Comparison of ENCODE assay signal across 41 cellular contexts in genomic region chr20:9817654-9818053, GRCh38. TPM values are rescaled to one million over a fixed set of nuclear protein-coding genes. Genes with fewer than 3 reads are reported as not detected.
"Had no signal": no experiment of that assay in that cellular context is flagged by ENCODE, and none has a peak within 500 bp of the region (broad histone marks: within the 10 kb centered on the region; RNA-seq: fewer than 3 reads in every experiment).

No MANE protein-coding gene starts in this region.

- FAIRE-seq: astrocyte, bronchial epithelial cell, colon had no signal

- H3K36me3 ChIP-seq: adrenal gland, ascending aorta, brain microvascular endothelial cell, breast epithelium, cardiac muscle cell had no signal

- H3K4me3 Mint-ChIP-seq: activated naive CD4-positive, alpha-beta T cell treated with anti-CD3 and anti-CD28 coated beads for 36 hours; activated naive CD4-positive, alpha-beta T cell treated with anti-CD3 and anti-CD28 coated beads, Interleukin-2, amount 10 ng/mL, durations not matched to agents 7 days and 5 days; activated naive CD4-positive, alpha-beta T cell treated with anti-CD3 and anti-CD28 coated beads, Interleukin-2, amount 50 U/mL, for 24 hours; activated naive CD8-positive, alpha-beta T cell; activated naive CD8-positive, alpha-beta T cell treated with anti-CD3 and anti-CD28 coated beads for 36 hours; activated naive CD8-positive, alpha-beta T cell treated with anti-CD3 and anti-CD28 coated beads, Interleukin-2, amount 10 ng/mL, durations not matched to agents 7 days and 5 days; activated naive CD8-positive, alpha-beta T cell treated with anti-CD3 and anti-CD28 coated beads, Interleukin-2, amount 50 U/mL, for 24 hours; activated T-cell treated with anti-CD3 and anti-CD28 coated beads, Interleukin-2, amount 50 U/mL, for 24 hours; activated T-cell treated with anti-CD3 and anti-CD28 coated beads, Interleukin-2, amount 50 U/mL, for 4 hours; activated T-cell treated with anti-CD3 and anti-CD28 coated beads, Interleukin-2, amount 50 U/mL, for 72 hours; activated T-helper 1 cell treated with anti-CD3 and anti-CD28 coated beads, Interleukin-12 subunit alpha, Interleukin-12 subunit beta, Interleukin-2, Interleukin-4 antibody, amounts not matched to agents 30 ng/mL and 10 ng/mL and 1 ng/mL, durations not matched to agents 14 hours and 24 hours and 36 hours; activated T-helper 17 cell treated with anti-CD3 and anti-CD28 coated beads, Interleukin-2, amount 50 U/mL, for 72 hours; brain; central memory CD8-positive, alpha-beta T cell had no signal

- H3K36me3 Mint-ChIP-seq: activated naive CD4-positive, alpha-beta T cell treated with anti-CD3 and anti-CD28 coated beads, Interleukin-2, amount 10 ng/mL, durations not matched to agents 7 days and 5 days; activated naive CD4-positive, alpha-beta T cell treated with anti-CD3 and anti-CD28 coated beads, Interleukin-2, amount 50 U/mL, for 24 hours; activated naive CD4-positive, alpha-beta T cell treated with anti-CD3 and anti-CD28 coated beads, Interleukin-2, amount 50 U/mL, for 72 hours; activated naive CD8-positive, alpha-beta T cell; activated naive CD8-positive, alpha-beta T cell treated with anti-CD3 and anti-CD28 coated beads for 36 hours; activated naive CD8-positive, alpha-beta T cell treated with anti-CD3 and anti-CD28 coated beads, Interleukin-2, amount 10 ng/mL, durations not matched to agents 7 days and 5 days had no signal

- H3K27ac ChIP-seq: adrenal gland, ascending aorta, brain microvascular endothelial cell, breast epithelium, cardiac muscle cell had no signal

- H3K27me3 Mint-ChIP-seq: activated naive CD4-positive, alpha-beta T cell treated with anti-CD3 and anti-CD28 coated beads, Interleukin-2, amount 10 ng/mL, durations not matched to agents 7 days and 5 days; activated naive CD4-positive, alpha-beta T cell treated with anti-CD3 and anti-CD28 coated beads, Interleukin-2, amount 50 U/mL, for 24 hours; activated naive CD8-positive, alpha-beta T cell; activated naive CD8-positive, alpha-beta T cell treated with anti-CD3 and anti-CD28 coated beads for 36 hours; activated naive CD8-positive, alpha-beta T cell treated with anti-CD3 and anti-CD28 coated beads, Interleukin-2, amount 10 ng/mL, durations not matched to agents 7 days and 5 days; activated naive CD8-positive, alpha-beta T cell treated with anti-CD3 and anti-CD28 coated beads, Interleukin-2, amount 50 U/mL, for 24 hours; activated T-cell treated with anti-CD3 and anti-CD28 coated beads, Interleukin-2, amount 50 U/mL, for 24 hours; activated T-helper 17 cell treated with anti-CD3 and anti-CD28 coated beads, Interleukin-2, amount 50 U/mL, for 72 hours; brain; central memory CD8-positive, alpha-beta T cell had no signal

- H3K27me3 ChIP-seq: adrenal gland, ascending aorta, brain microvascular endothelial cell, breast epithelium, cardiac muscle cell had no signal

- H3K4me1 Mint-ChIP-seq: activated naive CD4-positive, alpha-beta T cell treated with anti-CD3 and anti-CD28 coated beads, Interleukin-2, amount 10 ng/mL, durations not matched to agents 7 days and 5 days; activated naive CD4-positive, alpha-beta T cell treated with anti-CD3 and anti-CD28 coated beads, Interleukin-2, amount 50 U/mL, for 24 hours; activated naive CD8-positive, alpha-beta T cell treated with anti-CD3 and anti-CD28 coated beads for 36 hours; activated naive CD8-positive, alpha-beta T cell treated with anti-CD3 and anti-CD28 coated beads, Interleukin-2, amount 10 ng/mL, durations not matched to agents 7 days and 5 days; activated naive CD8-positive, alpha-beta T cell treated with anti-CD3 and anti-CD28 coated beads, Interleukin-2, amount 50 U/mL, for 24 hours; activated T-helper 17 cell treated with anti-CD3 and anti-CD28 coated beads, Interleukin-2, amount 50 U/mL, for 72 hours; brain; central memory CD8-positive, alpha-beta T cell had no signal

- H3K9me3 ChIP-seq: adrenal gland, ascending aorta, breast epithelium had no signal

- DNase-seq: activated effector memory CD4-positive, alpha-beta T cell treated with anti-CD3 and anti-CD28 coated beads, Interleukin-2, amount 50 U/mL, for 16 hours; activated effector memory CD4-positive, alpha-beta T cell treated with Interleukin-2 at 50 U/mL for 16 hours; activated gamma-delta T cell; activated gamma-delta T cell treated with Interleukin-2 at 50 U/mL for 16 hours; activated naive CD4-positive, alpha-beta T cell; activated naive CD4-positive, alpha-beta T cell treated with anti-CD3 and anti-CD28 coated beads for 36 hours; activated naive CD4-positive, alpha-beta T cell treated with anti-CD3 and anti-CD28 coated beads, Interleukin-2, amount 10 ng/mL, durations not matched to agents 7 days and 5 days; activated naive CD4-positive, alpha-beta T cell treated with anti-CD3 and anti-CD28 coated beads, Interleukin-2, amount 50 U/mL, for 16 hours; activated naive CD4-positive, alpha-beta T cell treated with Interleukin-2 at 50 U/mL for 16 hours; activated naive CD8-positive, alpha-beta T cell treated with anti-CD3 and anti-CD28 coated beads for 36 hours; activated naive CD8-positive, alpha-beta T cell treated with anti-CD3 and anti-CD28 coated beads, Interleukin-2, amount 10 ng/mL, durations not matched to agents 7 days and 5 days; activated naive CD8-positive, alpha-beta T cell treated with anti-CD3 and anti-CD28 coated beads, Interleukin-2, amount 50 U/mL, for 24 hours; activated T-cell treated with anti-CD3 and anti-CD28 coated beads, Interleukin-2, amount 50 U/mL, for 24 hours; activated T-cell treated with anti-CD3 and anti-CD28 coated beads, Interleukin-2, amount 50 U/mL, for 4 hours; activated T-cell treated with anti-CD3 and anti-CD28 coated beads, Interleukin-2, amount 50 U/mL, for 48 hours; activated T-cell treated with anti-CD3 and anti-CD28 coated beads, Interleukin-2, amount 50 U/mL, for 72 hours; amniotic stem cell; amygdala; anterior cingulate cortex; aorta; brain microvascular endothelial cell; caudate nucleus; central memory CD4-positive, alpha-beta T cell; cerebellar nuclear complex had no signal

- ATAC-seq: activated naive CD4-positive, alpha-beta T cell treated with anti-CD3 and anti-CD28 coated beads, Interleukin-2, amount 50 U/mL, for 72 hours; activated naive CD8-positive, alpha-beta T cell treated with anti-CD3 and anti-CD28 coated beads, Interleukin-2, amount 50 U/mL, for 24 hours; activated T-cell treated with anti-CD3 and anti-CD28 coated beads, Interleukin-2, amount 50 U/mL, for 4 hours; activated T-cell treated with anti-CD3 and anti-CD28 coated beads, Interleukin-2, amount 50 U/mL, for 72 hours; activated T-helper 17 cell treated with anti-CD3 and anti-CD28 coated beads, Interleukin-2, amount 50 U/mL, for 72 hours had no signal

- H3K4me1 ChIP-seq: adrenal gland, ascending aorta, breast epithelium had no signal

- H3K27ac Mint-ChIP-seq: activated naive CD4-positive, alpha-beta T cell treated with anti-CD3 and anti-CD28 coated beads for 36 hours; activated naive CD4-positive, alpha-beta T cell treated with anti-CD3 and anti-CD28 coated beads, Interleukin-2, amount 10 ng/mL, durations not matched to agents 7 days and 5 days; activated naive CD4-positive, alpha-beta T cell treated with anti-CD3 and anti-CD28 coated beads, Interleukin-2, amount 50 U/mL, for 24 hours; activated naive CD4-positive, alpha-beta T cell treated with anti-CD3 and anti-CD28 coated beads, Interleukin-2, amount 50 U/mL, for 72 hours; activated naive CD8-positive, alpha-beta T cell; activated naive CD8-positive, alpha-beta T cell treated with anti-CD3 and anti-CD28 coated beads for 36 hours; activated naive CD8-positive, alpha-beta T cell treated with anti-CD3 and anti-CD28 coated beads, Interleukin-2, amount 10 ng/mL, durations not matched to agents 7 days and 5 days; activated naive CD8-positive, alpha-beta T cell treated with anti-CD3 and anti-CD28 coated beads, Interleukin-2, amount 50 U/mL, for 24 hours; activated T-cell treated with anti-CD3 and anti-CD28 coated beads, Interleukin-2, amount 50 U/mL, for 24 hours; activated T-cell treated with anti-CD3 and anti-CD28 coated beads, Interleukin-2, amount 50 U/mL, for 72 hours; activated T-helper 1 cell treated with anti-CD3 and anti-CD28 coated beads, Interleukin-12 subunit alpha, Interleukin-12 subunit beta, Interleukin-2, Interleukin-4 antibody, amounts not matched to agents 30 ng/mL and 10 ng/mL and 1 ng/mL, durations not matched to agents 14 hours and 24 hours and 36 hours; activated T-helper 17 cell treated with anti-CD3 and anti-CD28 coated beads, Interleukin-2, amount 50 U/mL, for 72 hours; activated T-helper 2 cell treated with anti-CD3 and anti-CD28 coated beads, Interferon-gamma antibody, Interleukin-2, Interleukin-4, amounts not matched to agents 10 μg/mL and 5 μg/mL and 100 μg/mL, durations not matched to agents 14 hours and 24 hours and 36 hours; brain had no signal

- H3K4me3 ChIP-seq: adrenal gland, ascending aorta, breast epithelium, cardiac muscle cell had no signal

- H3K9me3 Mint-ChIP-seq: activated naive CD4-positive, alpha-beta T cell treated with anti-CD3 and anti-CD28 coated beads, Interleukin-2, amount 10 ng/mL, durations not matched to agents 7 days and 5 days; activated naive CD4-positive, alpha-beta T cell treated with anti-CD3 and anti-CD28 coated beads, Interleukin-2, amount 50 U/mL, for 24 hours; activated naive CD8-positive, alpha-beta T cell treated with anti-CD3 and anti-CD28 coated beads, Interleukin-2, amount 10 ng/mL, durations not matched to agents 7 days and 5 days; activated T-cell treated with anti-CD3 and anti-CD28 coated beads, Interleukin-2, amount 50 U/mL, for 4 hours; activated T-helper 1 cell treated with anti-CD3 and anti-CD28 coated beads, Interleukin-12 subunit alpha, Interleukin-12 subunit beta, Interleukin-2, Interleukin-4 antibody, amounts not matched to agents 30 ng/mL and 10 ng/mL and 1 ng/mL, durations not matched to agents 14 hours and 24 hours and 36 hours; activated T-helper 17 cell treated with anti-CD3 and anti-CD28 coated beads, Interleukin-2, amount 50 U/mL, for 72 hours; activated T-helper 2 cell treated with anti-CD3 and anti-CD28 coated beads, Interferon-gamma antibody, Interleukin-2, Interleukin-4, amounts not matched to agents 10 μg/mL and 5 μg/mL and 100 μg/mL, durations not matched to agents 14 hours and 24 hours and 36 hours; brain had no signal

RNA-seq across cellular contexts. Expression of gene PAK5, which starts 21.2 kb away (rescaled TPM):
- total RNA-seq: activated naive CD4-positive, alpha-beta T cell treated with anti-CD3 and anti-CD28 coated beads for 36 hours; activated naive CD4-positive, alpha-beta T cell treated with anti-CD3 and anti-CD28 coated beads, Interleukin-2, amount 50 U/mL, for 72 hours; activated naive CD8-positive, alpha-beta T cell treated with anti-CD3 and anti-CD28 coated beads for 36 hours; activated naive CD8-positive, alpha-beta T cell treated with anti-CD3 and anti-CD28 coated beads, Interleukin-2, amount 10 ng/mL, durations not matched to agents 7 days and 5 days; activated T-cell treated with anti-CD3 and anti-CD28 coated beads, Interleukin-2, amount 50 U/mL, for 4 hours; activated T-cell treated with anti-CD3 and anti-CD28 coated beads, Interleukin-2, amount 50 U/mL, for 72 hours; activated T-helper 1 cell treated with anti-CD3 and anti-CD28 coated beads, Interleukin-12 subunit alpha, Interleukin-12 subunit beta, Interleukin-2, Interleukin-4 antibody, amounts not matched to agents 30 ng/mL and 10 ng/mL and 1 ng/mL, durations not matched to agents 14 hours and 24 hours and 36 hours; activated T-helper 17 cell treated with anti-CD3 and anti-CD28 coated beads, Interleukin-2, amount 50 U/mL, for 72 hours; activated T-helper 2 cell treated with anti-CD3 and anti-CD28 coated beads, Interferon-gamma antibody, Interleukin-2, Interleukin-4, amounts not matched to agents 10 μg/mL and 5 μg/mL and 100 μg/mL, durations not matched to agents 14 hours and 24 hours and 36 hours; ascending aorta; bronchial epithelial cell; cardiac septum; chondrocyte had no signal
